ENCODE assay signal across 14 cellular contexts in the genomic region with DNA sequence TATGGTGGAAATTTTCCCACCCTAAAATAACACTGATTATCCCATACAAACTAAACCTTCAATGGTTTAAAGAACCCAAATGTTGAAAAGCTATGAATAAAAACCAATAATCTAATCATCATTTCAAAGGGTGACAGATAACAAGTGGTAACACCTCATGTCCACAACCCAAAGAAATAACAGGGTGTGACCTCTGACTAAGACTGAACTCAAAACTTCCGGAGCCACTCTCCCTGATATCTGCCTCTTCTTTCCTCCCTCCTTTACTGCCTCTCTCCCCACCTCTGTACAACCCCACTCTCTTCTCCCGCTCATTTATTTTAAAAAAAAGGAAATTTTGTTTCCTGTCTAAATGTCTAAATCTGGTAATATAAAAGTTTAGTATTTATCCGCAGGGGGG. TPM values are rescaled to one million over a fixed set of nuclear protein-coding genes. Genes with fewer than 3 reads are reported as not detected.
DNase-seq lines count a peak whose midpoint lies in the region; ATAC-seq lines count a peak whose summit lies in the region.
"Had no signal": no experiment of that assay in that cellular context is flagged by ENCODE, and none has a peak within 500 bp of the region (broad histone marks: within the 10 kb centered on the region; RNA-seq: fewer than 3 reads in every experiment).

No MANE protein-coding gene starts in this region.

- H3K4me1 Mint-ChIP-seq in activated T-cell treated with anti-CD3 and anti-CD28 coated beads, Interleukin-2, amount 50 U/mL, for 72 hours (ENCODE audit: low read depth): peaks cover 60% of the 10 kb centered on the region
- peaks cover 53% of the 10 kb centered on the region for H3K4me1 Mint-ChIP-seq in activated T-helper 17 cell treated with anti-CD3 and anti-CD28 coated beads, Interleukin-2, amount 50 U/mL, for 72 hours
- peaks cover 53 to 77% of the 10 kb centered on the region in 2 donors for H3K4me1 Mint-ChIP-seq in natural killer cell treated with Interleukin-12 subunit alpha and Interleukin-12 subunit beta and Interleukin-15 and Interleukin-18, amount 100 ng/mL, for 72 hours (ENCODE audit: low read depth in 2 of 2)

- no peak for DNase-seq in activated T-cell treated with anti-CD3 and anti-CD28 coated beads, Interleukin-2, amount 50 U/mL, for 72 hours
- DNase-seq in activated T-cell treated with anti-CD3 and anti-CD28 coated beads for 4 hours (no peak), C1 segment of cervical spinal cord (lab: John Stamatoyannopoulos, UW) (no peak), SIG-M5 treated with dmso at 0.1 percent for 504 hours (lab: John Stamatoyannopoulos, UW; ENCODE audit: unreplicated experiment) (no peak), AG20443 (ENCODE audit: low spot score) (no peak)
- no peak for DNase-seq in natural killer cell treated with Interleukin-12 subunit alpha and Interleukin-12 subunit beta and Interleukin-15 and Interleukin-18, amount 100 ng/mL, for 72 hours (ENCODE audit: low spot score)
- DNase-seq: activated CD8-positive, alpha-beta memory T cell treated with anti-CD3 and anti-CD28 coated beads for 24 hours; naive B cell; NCI-H446; spleen had no signal

- peaks cover 2 to 3% of the 10 kb centered on the region in 2 donors for H3K9me3 Mint-ChIP-seq in activated T-cell treated with anti-CD3 and anti-CD28 coated beads, Interleukin-2, amount 50 U/mL, for 72 hours
- no peaks in the 10 kb centered on the region for H3K9me3 Mint-ChIP-seq in activated T-helper 17 cell treated with anti-CD3 and anti-CD28 coated beads, Interleukin-2, amount 50 U/mL, for 72 hours
- H3K9me3 Mint-ChIP-seq in natural killer cell treated with Interleukin-12 subunit alpha and Interleukin-12 subunit beta and Interleukin-15 and Interleukin-18, amount 100 ng/mL, for 72 hours: no peaks in the 10 kb centered on the region
- H3K9me3 Mint-ChIP-seq: activated naive CD4-positive, alpha-beta T cell treated with anti-CD3 and anti-CD28 coated beads, Interleukin-2, amount 50 U/mL, for 24 hours; naive B cell had no signal

- peak in 1 of 2 donors; percentile 54 for ATAC-seq in activated T-cell treated with anti-CD3 and anti-CD28 coated beads, Interleukin-2, amount 50 U/mL, for 72 hours (replicated peaks in 1 of 2)
- peak; percentile 36 for ATAC-seq in HG02852 (IDR thresholded peaks at IDR 0.05; ENCODE audit: unreplicated experiment)
- ATAC-seq in activated T-helper 17 cell treated with anti-CD3 and anti-CD28 coated beads, Interleukin-2, amount 50 U/mL, for 72 hours (replicated peaks): peak; percentile 82
- ATAC-seq in natural killer cell treated with Interleukin-12 subunit alpha and Interleukin-12 subunit beta and Interleukin-15 and Interleukin-18, amount 100 ng/mL, for 72 hours: peak; percentile 89 to 98
- ATAC-seq: A549 had no signal

- H3K4me3 Mint-ChIP-seq in activated T-cell treated with anti-CD3 and anti-CD28 coated beads, Interleukin-2, amount 50 U/mL, for 72 hours: peak overlapping the region in 1 of 2 donors; percentile 69
- peak overlapping the region; percentile 31 for H3K4me3 Mint-ChIP-seq in activated T-helper 17 cell treated with anti-CD3 and anti-CD28 coated beads, Interleukin-2, amount 50 U/mL, for 72 hours
- peak overlapping the region; percentile 81 for H3K4me3 Mint-ChIP-seq in natural killer cell treated with Interleukin-12 subunit alpha and Interleukin-12 subunit beta and Interleukin-15 and Interleukin-18, amount 100 ng/mL, for 72 hours
- H3K4me3 Mint-ChIP-seq: activated naive CD4-positive, alpha-beta T cell treated with anti-CD3 and anti-CD28 coated beads, Interleukin-2, amount 50 U/mL, for 24 hours; naive B cell had no signal

- H3K36me3 Mint-ChIP-seq in activated T-cell treated with anti-CD3 and anti-CD28 coated beads, Interleukin-2, amount 50 U/mL, for 72 hours (ENCODE audit: insufficient read depth in 2 of 2): peaks cover 7 to 10% of the 10 kb centered on the region in 2 donors
- H3K36me3 Mint-ChIP-seq in activated T-helper 17 cell treated with anti-CD3 and anti-CD28 coated beads, Interleukin-2, amount 50 U/mL, for 72 hours (ENCODE audit: low read depth): peaks cover 28% of the 10 kb centered on the region
- H3K36me3 Mint-ChIP-seq in natural killer cell treated with Interleukin-12 subunit alpha and Interleukin-12 subunit beta and Interleukin-15 and Interleukin-18, amount 100 ng/mL, for 72 hours: peaks cover 9% of the 10 kb centered on the region

- no peaks in the 10 kb centered on the region for H3K27me3 Mint-ChIP-seq in activated T-cell treated with anti-CD3 and anti-CD28 coated beads, Interleukin-2, amount 50 U/mL, for 72 hours (ENCODE audit: low read depth)
- no peaks in the 10 kb centered on the region for H3K27me3 Mint-ChIP-seq in activated T-helper 17 cell treated with anti-CD3 and anti-CD28 coated beads, Interleukin-2, amount 50 U/mL, for 72 hours
- H3K27me3 Mint-ChIP-seq in natural killer cell treated with Interleukin-12 subunit alpha and Interleukin-12 subunit beta and Interleukin-15 and Interleukin-18, amount 100 ng/mL, for 72 hours: no peaks in the 10 kb centered on the region
- H3K27me3 Mint-ChIP-seq: activated naive CD4-positive, alpha-beta T cell treated with anti-CD3 and anti-CD28 coated beads, Interleukin-2, amount 50 U/mL, for 24 hours; naive B cell had no signal

- H3K27ac Mint-ChIP-seq in activated T-cell treated with anti-CD3 and anti-CD28 coated beads, Interleukin-2, amount 50 U/mL, for 72 hours: peak overlapping the region; percentile 54
- no peak overlapping the region for H3K27ac Mint-ChIP-seq in activated T-helper 17 cell treated with anti-CD3 and anti-CD28 coated beads, Interleukin-2, amount 50 U/mL, for 72 hours
- peak overlapping the region; percentile 65 to 74 for H3K27ac Mint-ChIP-seq in natural killer cell treated with Interleukin-12 subunit alpha and Interleukin-12 subunit beta and Interleukin-15 and Interleukin-18, amount 100 ng/mL, for 72 hours
- H3K27ac Mint-ChIP-seq: activated naive CD4-positive, alpha-beta T cell treated with anti-CD3 and anti-CD28 coated beads, Interleukin-2, amount 50 U/mL, for 24 hours had no signal

RNA-seq across cellular contexts. Expression of a gene that starts 11.5 kb away (rescaled TPM):
- 10 to 100 TPM; 37.6 to 40.9 TPM for total RNA-seq in activated T-cell treated with anti-CD3 and anti-CD28 coated beads, Interleukin-2, amount 50 U/mL, for 72 hours
- total RNA-seq in activated T-helper 17 cell treated with anti-CD3 and anti-CD28 coated beads, Interleukin-2, amount 50 U/mL, for 72 hours: 10 to 100 TPM; 37.4 to 39.6 TPM
- 10 to 100 TPM; 70.9 to 74.1 TPM for total RNA-seq in natural killer cell treated with Interleukin-12 subunit alpha and Interleukin-12 subunit beta and Interleukin-15 and Interleukin-18, amount 100 ng/mL, for 72 hours
